In the genomic region with DNA sequence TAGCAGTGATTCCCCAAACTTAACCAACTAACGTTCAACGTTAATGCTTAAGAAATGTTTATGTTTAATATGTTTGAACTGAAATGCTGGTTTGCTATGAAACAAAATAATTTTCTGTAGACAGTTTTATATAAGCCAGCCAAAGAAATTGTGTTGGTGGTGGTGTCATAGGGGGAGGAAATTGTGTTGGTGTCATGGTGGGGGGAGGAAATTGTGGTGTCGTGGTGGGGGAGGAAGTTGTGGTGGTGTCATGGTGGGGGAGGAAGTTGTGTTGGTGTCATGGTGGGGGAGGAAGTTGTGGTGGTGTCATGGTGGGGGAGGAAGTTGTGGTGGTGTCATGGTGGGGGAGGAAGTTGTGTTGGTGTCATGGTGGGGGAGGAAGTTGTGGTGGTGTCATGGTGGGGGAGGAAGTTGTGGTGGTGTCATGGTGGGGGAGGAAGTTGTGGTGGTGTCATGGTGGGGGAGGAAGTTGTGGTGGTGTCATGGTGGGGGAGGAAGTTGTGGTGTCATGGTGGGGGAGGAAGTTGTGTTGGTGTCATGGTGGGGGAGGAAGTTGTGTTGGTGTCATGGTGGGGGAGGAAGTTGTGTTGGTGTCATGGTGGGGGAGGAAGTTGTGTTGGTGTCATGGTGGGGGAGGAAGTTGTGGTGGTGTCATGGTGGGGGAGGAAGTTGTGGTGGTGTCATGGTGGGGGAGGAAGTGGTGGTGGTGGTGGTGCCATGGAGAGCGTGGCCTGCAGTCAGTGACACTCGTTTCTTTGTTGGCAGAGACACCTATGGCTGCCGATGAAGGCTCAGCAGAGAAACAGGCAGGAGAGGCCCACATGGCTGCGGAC, we compare ENCODE assay signal across 8 cellular contexts.
DNase-seq lines count a peak whose midpoint lies in the region; ATAC-seq, FAIRE-seq and TF ChIP-seq lines count a peak whose summit lies in the region.
"Not testable (repeated sequence)": the region's sequence is repeated elsewhere in the genome, so short reads cannot be mapped to it uniquely, and the experiment has no call there.

No MANE protein-coding gene starts in this region.

- H4K20me1 ChIP-seq in SU-DHL-6 (ENCODE audit: low read depth, low read length): not testable (repeated sequence)

- not testable (repeated sequence) for H3K27me3 Mint-ChIP-seq in CD4-positive, alpha-beta T cell; activated CD4-positive, alpha-beta memory T cell treated with anti-CD3 and anti-CD28 coated beads for 36 hours; activated naive CD4-positive, alpha-beta T cell treated with anti-CD3 and anti-CD28 coated beads, Interleukin-2, amount 10 ng/mL, durations not matched to agents 7 days and 5 days; natural killer cell (ENCODE audit: low read depth in 2 of 2); stimulated activated memory B cell treated with anti-CD40 and anti-IgM and Interleukin-4, amounts not matched to agents 10 μg/mL and 1 μg/mL and 100 μg/mL, for 72 hours

- H3K4me3 Mint-ChIP-seq in CD4-positive, alpha-beta T cell: peak overlapping the region; percentile 56
- peak overlapping the region; percentile 42 for H3K4me3 Mint-ChIP-seq in activated CD4-positive, alpha-beta memory T cell treated with anti-CD3 and anti-CD28 coated beads for 36 hours
- H3K4me3 Mint-ChIP-seq in activated naive CD4-positive, alpha-beta T cell treated with anti-CD3 and anti-CD28 coated beads, Interleukin-2, amount 10 ng/mL, durations not matched to agents 7 days and 5 days: not testable (repeated sequence)
- peak overlapping the region; percentile 76 for H3K4me3 Mint-ChIP-seq in natural killer cell
- peak overlapping the region; percentile 50 for H3K4me3 Mint-ChIP-seq in stimulated activated memory B cell treated with anti-CD40 and anti-IgM and Interleukin-4, amounts not matched to agents 10 μg/mL and 1 μg/mL and 100 μg/mL, for 72 hours

- H3K4me1 Mint-ChIP-seq in CD4-positive, alpha-beta T cell (ENCODE audit: low read depth): peaks cover 34% of the 10 kb centered on the region
- peaks cover 23% of the 10 kb centered on the region for H3K4me1 Mint-ChIP-seq in activated CD4-positive, alpha-beta memory T cell treated with anti-CD3 and anti-CD28 coated beads for 36 hours (ENCODE audit: low read depth)
- H3K4me1 Mint-ChIP-seq in activated naive CD4-positive, alpha-beta T cell treated with anti-CD3 and anti-CD28 coated beads, Interleukin-2, amount 10 ng/mL, durations not matched to agents 7 days and 5 days: peaks cover 21% of the 10 kb centered on the region
- H3K4me1 Mint-ChIP-seq in natural killer cell: peaks cover 38 to 44% of the 10 kb centered on the region in 2 donors
- peaks cover 24% of the 10 kb centered on the region for H3K4me1 Mint-ChIP-seq in stimulated activated memory B cell treated with anti-CD40 and anti-IgM and Interleukin-4, amounts not matched to agents 10 μg/mL and 1 μg/mL and 100 μg/mL, for 72 hours

- FAIRE-seq in HTR-8/SVneo (lab: Jason Lieb, UNC): peak; percentile 96

- peak; percentile 29 for ATAC-seq in CD4-positive, alpha-beta T cell (ENCODE audit: poor library complexity)
- ATAC-seq in natural killer cell: peak in 2 of 3 donors; percentile 33 to 39
- not testable (repeated sequence) for ATAC-seq in stimulated activated memory B cell treated with anti-CD40 and anti-IgM and Interleukin-4, amounts not matched to agents 10 μg/mL and 1 μg/mL and 100 μg/mL, for 72 hours

- POLR2A ChIA-PET in CD4-positive, alpha-beta T cell (lab: Charles Lee); activated CD4-positive, alpha-beta memory T cell treated with anti-CD3 and anti-CD28 coated beads for 36 hours (lab: Charles Lee): not testable (repeated sequence)

- not testable (repeated sequence) for TF ChIP-seq CTCF in CD4-positive, alpha-beta T cell (IDR thresholded peaks at IDR 0.05); SU-DHL-6 (IDR thresholded peaks at IDR 0.05; ENCODE audit: insufficient read depth, low read length, poor library complexity, severe bottlenecking); natural killer cell (IDR thresholded peaks at IDR 0.05)

- not testable (repeated sequence) for H3K9me2 ChIP-seq in SU-DHL-6 (replicated peaks; ENCODE audit: insufficient read depth, low read length)

- not testable (repeated sequence) for H3K9me3 Mint-ChIP-seq in CD4-positive, alpha-beta T cell
- H3K9me3 Mint-ChIP-seq in activated CD4-positive, alpha-beta memory T cell treated with anti-CD3 and anti-CD28 coated beads for 36 hours: peaks cover 34% of the 10 kb centered on the region
- H3K9me3 Mint-ChIP-seq in activated naive CD4-positive, alpha-beta T cell treated with anti-CD3 and anti-CD28 coated beads, Interleukin-2, amount 10 ng/mL, durations not matched to agents 7 days and 5 days: peaks cover 39% of the 10 kb centered on the region
- peaks cover 5 to 11% of the 10 kb centered on the region in 2 donors for H3K9me3 Mint-ChIP-seq in natural killer cell
- peaks cover 15% of the 10 kb centered on the region for H3K9me3 Mint-ChIP-seq in stimulated activated memory B cell treated with anti-CD40 and anti-IgM and Interleukin-4, amounts not matched to agents 10 μg/mL and 1 μg/mL and 100 μg/mL, for 72 hours

- peaks cover 84% of the 10 kb centered on the region for H3K36me3 Mint-ChIP-seq in CD4-positive, alpha-beta T cell (ENCODE audit: low read depth)
- H3K36me3 Mint-ChIP-seq in activated CD4-positive, alpha-beta memory T cell treated with anti-CD3 and anti-CD28 coated beads for 36 hours: peaks cover 75% of the 10 kb centered on the region
- peaks cover 77% of the 10 kb centered on the region for H3K36me3 Mint-ChIP-seq in activated naive CD4-positive, alpha-beta T cell treated with anti-CD3 and anti-CD28 coated beads, Interleukin-2, amount 10 ng/mL, durations not matched to agents 7 days and 5 days
- H3K36me3 Mint-ChIP-seq in natural killer cell: peaks cover 20% of the 10 kb centered on the region
- H3K36me3 Mint-ChIP-seq in stimulated activated memory B cell treated with anti-CD40 and anti-IgM and Interleukin-4, amounts not matched to agents 10 μg/mL and 1 μg/mL and 100 μg/mL, for 72 hours: peaks cover 85% of the 10 kb centered on the region

- peaks cover 26% of the 10 kb centered on the region for H3F3A ChIP-seq in SU-DHL-6 (ENCODE audit: insufficient read depth)

- H3K27ac Mint-ChIP-seq in CD4-positive, alpha-beta T cell: peak overlapping the region; percentile 76
- peak overlapping the region; percentile 74 for H3K27ac Mint-ChIP-seq in activated CD4-positive, alpha-beta memory T cell treated with anti-CD3 and anti-CD28 coated beads for 36 hours
- peak overlapping the region; percentile 82 for H3K27ac Mint-ChIP-seq in activated naive CD4-positive, alpha-beta T cell treated with anti-CD3 and anti-CD28 coated beads, Interleukin-2, amount 10 ng/mL, durations not matched to agents 7 days and 5 days
- H3K27ac Mint-ChIP-seq in natural killer cell: peak overlapping the region; percentile 89 to 94
- H3K27ac Mint-ChIP-seq in stimulated activated memory B cell treated with anti-CD40 and anti-IgM and Interleukin-4, amounts not matched to agents 10 μg/mL and 1 μg/mL and 100 μg/mL, for 72 hours: peak overlapping the region; percentile 85

- peaks cover 19% of the 10 kb centered on the region for H3K9me3 ChIP-seq in CD4-positive, alpha-beta T cell (ENCODE audit: control insufficient read depth, low read length)
- H3K9me3 ChIP-seq in SU-DHL-6 (ENCODE audit: insufficient read depth, low read length): not testable (repeated sequence)
- H3K9me3 ChIP-seq in effector memory CD4-positive, alpha-beta T cell (ENCODE audit: control insufficient read depth, low read length): peaks cover 17% of the 10 kb centered on the region

- peak overlapping the region; percentile 57 for H3K4me2 ChIP-seq in SU-DHL-6 (ENCODE audit: low read depth, low read length, poor library complexity, severe bottlenecking)

- not testable (repeated sequence) for H3K4me1 ChIP-seq in effector memory CD4-positive, alpha-beta T cell (ENCODE audit: control insufficient read depth, insufficient read depth, low read length, poor library complexity, severe bottlenecking)

- not testable (repeated sequence) for H3K79me2 ChIP-seq in SU-DHL-6 (ENCODE audit: insufficient read depth, low read length)

- H3K36me3 ChIP-seq in SU-DHL-6 (ENCODE audit: low read length): not testable (repeated sequence)
- H3K36me3 ChIP-seq in effector memory CD4-positive, alpha-beta T cell (ENCODE audit: control insufficient read depth, insufficient read depth, low read length): peaks cover 28% of the 10 kb centered on the region

- not testable (repeated sequence) for H3K4me3 ChIP-seq in SU-DHL-6 (ENCODE audit: insufficient read depth, low read length, poor library complexity, severe bottlenecking); effector memory CD4-positive, alpha-beta T cell (ENCODE audit: insufficient read depth, low read depth, low read length, poor library complexity, severe bottlenecking)

- intact Hi-C loops in CD4-positive, alpha-beta T cell (cut with DNase I, micrococcal nuclease); activated CD4-positive, alpha-beta memory T cell treated with anti-CD3 and anti-CD28 coated beads for 36 hours (cut with micrococcal nuclease): not testable (repeated sequence)
- intact Hi-C loops in natural killer cell (cut with micrococcal nuclease): loop anchor here (10.0 kb wide), 2 partner anchors 81 to 1401 kb away; no protein-coding TSS in a partner anchor

- H3K27me3 ChIP-seq in CD4-positive, alpha-beta T cell (ENCODE audit: control insufficient read depth, insufficient read depth, low read length); SU-DHL-6 (ENCODE audit: low read length); effector memory CD4-positive, alpha-beta T cell (replicated peaks; ENCODE audit: control insufficient read depth, insufficient read depth, low read length, poor library complexity, severe bottlenecking): not testable (repeated sequence)

- CTCF ChIA-PET in CD4-positive, alpha-beta T cell (lab: Charles Lee); activated CD4-positive, alpha-beta memory T cell treated with anti-CD3 and anti-CD28 coated beads for 36 hours (lab: Charles Lee); activated naive CD4-positive, alpha-beta T cell treated with anti-CD3 and anti-CD28 coated beads, Interleukin-2, amount 10 ng/mL, durations not matched to agents 7 days and 5 days (lab: Charles Lee): not testable (repeated sequence)

- peak in 1 of 10 experiments; percentile 22 for DNase-seq in CD4-positive, alpha-beta T cell
- not testable (repeated sequence) for DNase-seq in HTR-8/SVneo (ENCODE audit: insufficient read length, low spot score); activated naive CD4-positive, alpha-beta T cell treated with anti-CD3 and anti-CD28 coated beads, Interleukin-2, amount 10 ng/mL, durations not matched to agents 7 days and 5 days
- peak; percentile 46 for DNase-seq in activated CD4-positive, alpha-beta memory T cell treated with anti-CD3 and anti-CD28 coated beads for 36 hours
- peak in 2 of 3 donors; percentile 24 to 30 for DNase-seq in effector memory CD4-positive, alpha-beta T cell
- peak; percentile 39 for DNase-seq in natural killer cell

- not testable (repeated sequence) for H3K27ac ChIP-seq in CD4-positive, alpha-beta T cell (ENCODE audit: low read depth, low read length); effector memory CD4-positive, alpha-beta T cell (ENCODE audit: insufficient read depth, low read length, poor library complexity, severe bottlenecking)
- peak overlapping the region; percentile 90 for H3K27ac ChIP-seq in SU-DHL-6 (ENCODE audit: low read depth, low read length)

- H2AFZ ChIP-seq in SU-DHL-6 (ENCODE audit: low read depth, low read length, severe bottlenecking): not testable (repeated sequence)

- H3K9ac ChIP-seq in SU-DHL-6 (ENCODE audit: low read length): peak overlapping the region; percentile 40
